11 cellular contexts compared by ENCODE assay signal in the genomic region with DNA sequence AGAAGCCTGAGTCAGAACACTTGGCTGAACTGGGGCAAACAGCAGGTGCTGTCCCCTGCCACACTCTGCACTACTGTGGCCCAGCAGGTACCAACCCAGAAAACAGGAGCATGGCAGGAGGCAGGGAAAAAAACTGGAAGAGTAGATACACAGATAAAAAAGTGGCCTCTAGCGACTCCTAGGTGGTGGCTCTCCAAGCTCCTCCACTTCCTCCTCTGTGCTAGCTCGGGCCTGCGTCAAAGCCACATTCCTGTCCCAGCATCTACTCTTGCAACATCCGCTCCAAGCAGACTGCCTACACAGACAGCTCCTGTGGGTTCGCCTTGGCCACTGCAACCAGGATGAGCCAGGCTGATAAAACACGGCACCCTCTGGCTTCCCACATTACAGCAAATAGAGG. TPM values are rescaled to one million over a fixed set of nuclear protein-coding genes. Genes with fewer than 3 reads are reported as not detected.
A peak's percentile ranks its signal among the peaks of the same experiment; 100 is the strongest.
DNase-seq lines count a peak whose midpoint lies in the region; ATAC-seq, FAIRE-seq and TF ChIP-seq lines count a peak whose summit lies in the region.
"Had no signal": no experiment of that assay in that cellular context is flagged by ENCODE, and none has a peak within 500 bp of the region (broad histone marks: within the 10 kb centered on the region; RNA-seq: fewer than 3 reads in every experiment).

No MANE protein-coding gene starts in this region.

- no peak for TF ChIP-seq POLR2A in GM12891 (IDR thresholded peaks at IDR 0.05; ENCODE audit: low read depth, low read length)

- H3K9ac ChIP-seq in NT2/D1 (ENCODE audit: insufficient read length, low read depth) = no peak overlapping the region

- no peak for TF ChIP-seq CTCF in fibroblast of mammary gland (conservative IDR thresholded peaks at IDR 0.05; ENCODE audit: control insufficient read depth, insufficient read depth, low read depth, low read length)

- no peaks in the 10 kb centered on the region for H3K4me1 ChIP-seq in NT2/D1 (ENCODE audit: insufficient read depth, insufficient read length)

- H3K4me3 ChIP-seq in NT2/D1 (ENCODE audit: insufficient read length, low read depth) (no peak overlapping the region), fibroblast of mammary gland (ENCODE audit: control insufficient read depth, low read depth, low read length) (no peak overlapping the region)
- H3K4me3 ChIP-seq: skin epidermis, suprapubic skin had no signal

- no peak for FAIRE-seq in GM12891 (lab: Jason Lieb, UNC)

- DNase-seq in EL = peak; percentile 56
- DNase-seq in NT2/D1 (ENCODE audit: low read depth, low spot score) = peak; percentile 9
- peak; percentile 79 for DNase-seq in fibroblast of mammary gland (ENCODE audit: low read depth)
- DNase-seq in myocyte (ENCODE audit: low read depth) = peak; percentile 10
- DNase-seq in GM12891 (ENCODE audit: insufficient read length, low spot score) = no peak
- no peak for DNase-seq in activated gamma-delta T cell (lab: John Stamatoyannopoulos, UW)
- DNase-seq: activated naive CD4-positive, alpha-beta T cell treated with anti-CD3 and anti-CD28 coated beads, Interleukin-2, amount 50 U/mL, for 16 hours had no signal

- H3K27me3 ChIP-seq in NT2/D1 (ENCODE audit: insufficient read depth, insufficient read length) = no peaks in the 10 kb centered on the region
- H3K27me3 ChIP-seq: suprapubic skin had no signal

- no peaks in the 10 kb centered on the region for H3K9me3 ChIP-seq in NT2/D1 (ENCODE audit: insufficient read depth, low read length)
- H3K9me3 ChIP-seq: suprapubic skin had no signal

- ATAC-seq in HG02759 (IDR thresholded peaks at IDR 0.05; ENCODE audit: unreplicated experiment) (no peak), GM21786 (IDR thresholded peaks at IDR 0.05; ENCODE audit: unreplicated experiment) (no peak)

- H3K36me3 ChIP-seq in NT2/D1 (ENCODE audit: insufficient read depth, insufficient read length, low read length) = no peaks in the 10 kb centered on the region
- H3K36me3 ChIP-seq: suprapubic skin had no signal

TF ChIP-seq in GM12891, 5 proteins besides CTCF, POLR2A, EP300 and RAD21:
- no peak for TF ChIP-seq TAF1 (IDR thresholded peaks at IDR 0.05; ENCODE audit: low read depth, low read length)
- no peak for TF ChIP-seq POLR2AphosphoS5 (IDR thresholded peaks at IDR 0.05; ENCODE audit: low read depth, low read length)
- TF ChIP-seq SPI1 (IDR thresholded peaks at IDR 0.05; ENCODE audit: low read depth, low read length) = no peak
- TF ChIP-seq POU2F2 (IDR thresholded peaks at IDR 0.05; ENCODE audit: low read depth, low read length) = no peak
TF ChIP-seq in GM12891: peak in this region for 0.

RNA-seq across cellular contexts. Expression of gene OR8B12, which starts 6.9 kb away (rescaled TPM):
- not detected in 2 replicates for total RNA-seq in myocyte
- polyA plus RNA-seq in myocyte (2012) = not detected
- not detected for polyA plus RNA-seq in GM12891 (2012; ENCODE audit: low read depth, missing spikeins)
- total RNA-seq: suprapubic skin had no signal

RNA-seq across cellular contexts. Expression of gene OR8A1, which starts 33.3 kb away (rescaled TPM):
- total RNA-seq in myocyte = not detected in 2 replicates
- not detected for polyA plus RNA-seq in myocyte (2012)
- not detected for polyA plus RNA-seq in GM12891 (2012; ENCODE audit: low read depth, missing spikeins)
- total RNA-seq: suprapubic skin had no signal

Comparison
In these comparisons a context has a peak if more than half of its experiments do, and no peak if none do; other contexts are left out.
1. DNase-seq: peak in EL (single experiment), NT2/D1 (single experiment), fibroblast of mammary gland (single experiment) and myocyte (single experiment); none in GM12891 (single experiment) and activated gamma-delta T cell (single experiment).